9 cellular contexts compared by ENCODE assay signal in the genomic region with DNA sequence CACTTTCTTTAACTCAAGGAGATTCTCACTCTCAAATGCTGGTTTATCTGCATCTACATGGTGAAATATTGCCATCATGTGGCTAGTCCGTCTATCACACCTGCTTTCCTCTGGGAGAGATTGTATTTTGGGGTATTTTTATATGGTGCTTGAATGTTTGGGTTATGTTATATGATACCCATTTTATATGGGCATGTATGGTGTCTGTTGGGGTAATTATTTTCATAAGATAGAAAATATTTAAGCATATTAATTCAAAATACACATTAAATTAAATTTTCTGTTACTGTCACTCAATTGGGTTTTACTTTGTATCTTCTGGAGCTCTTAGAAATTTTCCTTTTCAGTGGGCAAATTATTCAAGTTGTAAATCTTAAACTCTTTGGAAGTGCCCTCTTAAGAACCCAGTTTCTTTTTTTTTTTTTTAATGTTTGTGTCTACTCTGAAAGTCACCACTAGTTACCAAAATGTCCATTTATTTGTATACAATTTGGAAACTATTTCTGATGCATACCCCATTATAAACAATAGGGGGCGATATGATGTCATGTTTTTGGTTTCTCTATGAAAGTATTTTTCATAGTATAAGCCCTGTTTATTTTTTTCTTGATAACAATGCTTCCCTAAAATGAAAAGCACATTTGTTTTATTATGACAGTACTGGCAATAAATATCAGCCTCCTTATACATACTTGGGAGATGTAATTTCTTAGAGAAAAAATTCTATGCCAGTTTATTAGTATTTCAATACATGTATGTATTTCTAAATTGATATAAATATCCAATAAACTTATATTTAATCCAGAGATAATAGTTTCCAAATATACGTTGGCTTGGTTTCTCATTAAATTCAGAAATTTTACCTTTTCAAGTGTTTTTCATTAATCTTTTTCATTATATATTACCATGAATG. TPM values are rescaled to one million over a fixed set of nuclear protein-coding genes. Genes with fewer than 3 reads are reported as not detected.
A peak's percentile ranks its signal among the peaks of the same experiment; 100 is the strongest.
DNase-seq lines count a peak whose midpoint lies in the region; ATAC-seq, FAIRE-seq and TF ChIP-seq lines count a peak whose summit lies in the region.
"Had no signal": no experiment of that assay in that cellular context is flagged by ENCODE, and none has a peak within 500 bp of the region (broad histone marks: within the 10 kb centered on the region; RNA-seq: fewer than 3 reads in every experiment).

No MANE protein-coding gene starts in this region.

- FAIRE-seq in TTC549 (lab: Jason Lieb, UNC) = peak; percentile 95

- H3K27ac Mint-ChIP-seq in activated CD4-positive, alpha-beta memory T cell treated with anti-CD3 and anti-CD28 coated beads, Interleukin-2, amount 10 ng/mL, durations not matched to agents 7 days and 5 days = no peak overlapping the region
- H3K27ac Mint-ChIP-seq: T-cell had no signal

- no peaks in the 10 kb centered on the region for H3K9me3 Mint-ChIP-seq in activated CD4-positive, alpha-beta memory T cell treated with anti-CD3 and anti-CD28 coated beads, Interleukin-2, amount 10 ng/mL, durations not matched to agents 7 days and 5 days
- H3K9me3 Mint-ChIP-seq: T-cell had no signal

- peak; percentile 67 for DNase-seq in AML-193 (lab: John Stamatoyannopoulos, UW)
- peak; percentile 13 for DNase-seq in NCI-H1048 (lab: John Stamatoyannopoulos, UW)
- DNase-seq in glomerular visceral epithelial cell (ENCODE audit: extremely low spot score) = peak; percentile 45
- DNase-seq in superior temporal gyrus (ENCODE audit: extremely low spot score) = peak; percentile 69
- DNase-seq in activated CD4-positive, alpha-beta memory T cell treated with anti-CD3 and anti-CD28 coated beads, Interleukin-2, amount 10 ng/mL, durations not matched to agents 7 days and 5 days = no peak
- DNase-seq: T-cell had no signal

- H3K36me3 Mint-ChIP-seq in activated CD4-positive, alpha-beta memory T cell treated with anti-CD3 and anti-CD28 coated beads, Interleukin-2, amount 10 ng/mL, durations not matched to agents 7 days and 5 days (ENCODE audit: low read depth) = no peaks in the 10 kb centered on the region
- H3K36me3 Mint-ChIP-seq: T-cell had no signal

- POLR2A ChIA-PET in activated CD4-positive, alpha-beta memory T cell treated with anti-CD3 and anti-CD28 coated beads, Interleukin-2, amount 10 ng/mL, durations not matched to agents 7 days and 5 days (lab: Charles Lee) = no interaction called here

- H3K4me3 ChIP-seq in GM12875 (ENCODE audit: low read depth, low read length) = no peak overlapping the region

- CTCF ChIA-PET in activated CD4-positive, alpha-beta memory T cell treated with anti-CD3 and anti-CD28 coated beads, Interleukin-2, amount 10 ng/mL, durations not matched to agents 7 days and 5 days (lab: Charles Lee) = interaction anchor here (1.1 to 1.2 kb wide), 2 partner anchors 423 to 452 kb away, joined by 3 to 5 read pairs; no protein-coding TSS in a partner anchor

- no peak overlapping the region for H3K4me3 Mint-ChIP-seq in activated CD4-positive, alpha-beta memory T cell treated with anti-CD3 and anti-CD28 coated beads, Interleukin-2, amount 10 ng/mL, durations not matched to agents 7 days and 5 days
- H3K4me3 Mint-ChIP-seq: T-cell had no signal

- H3K27me3 Mint-ChIP-seq in activated CD4-positive, alpha-beta memory T cell treated with anti-CD3 and anti-CD28 coated beads, Interleukin-2, amount 10 ng/mL, durations not matched to agents 7 days and 5 days = peaks cover 3% of the 10 kb centered on the region
- H3K27me3 Mint-ChIP-seq: T-cell had no signal

- peak; percentile 82 for ATAC-seq in HG02759 (IDR thresholded peaks at IDR 0.05; ENCODE audit: unreplicated experiment)

- TF ChIP-seq CTCF in GM12875 (IDR thresholded peaks at IDR 0.05; ENCODE audit: borderline replicate concordance, insufficient read depth, low read depth, low read length) = peak; percentile 27; the same call in 1 of the 2 replicates

- no peaks in the 10 kb centered on the region for H3K4me1 Mint-ChIP-seq in activated CD4-positive, alpha-beta memory T cell treated with anti-CD3 and anti-CD28 coated beads, Interleukin-2, amount 10 ng/mL, durations not matched to agents 7 days and 5 days
- H3K4me1 Mint-ChIP-seq: T-cell had no signal

RNA-seq across cellular contexts. Expression of gene PLSCR5, which starts 36.1 kb away (rescaled TPM):
- total RNA-seq in activated CD4-positive, alpha-beta memory T cell treated with anti-CD3 and anti-CD28 coated beads, Interleukin-2, amount 10 ng/mL, durations not matched to agents 7 days and 5 days = not detected
- total RNA-seq: T-cell had no signal
